9 cellular contexts compared by ENCODE assay signal in genomic region chr19:5967571-5967970, GRCh38. TPM values are rescaled to one million over a fixed set of nuclear protein-coding genes. Genes with fewer than 3 reads are reported as not detected.
DNase-seq lines count a peak whose midpoint lies in the region; ATAC-seq, FAIRE-seq and TF ChIP-seq lines count a peak whose summit lies in the region.
"Had no signal": no experiment of that assay in that cellular context is flagged by ENCODE, and none has a peak within 500 bp of the region (broad histone marks: within the 10 kb centered on the region; RNA-seq: fewer than 3 reads in every experiment).

No MANE protein-coding gene starts in this region.

- H3K27me3 Mint-ChIP-seq in stimulated activated naive CD8-positive, alpha-beta T cell treated with anti-CD3 and anti-CD28 coated beads, Interleukin-15, Interleukin-2, amounts not matched to agents 100 ng/mL and 50 ng/mL, for 24 hours = no peaks in the 10 kb centered on the region
- no peaks in the 10 kb centered on the region for H3K27me3 Mint-ChIP-seq in nephron (ENCODE audit: low read depth)

- H3K4me1 Mint-ChIP-seq in stimulated activated naive CD8-positive, alpha-beta T cell treated with anti-CD3 and anti-CD28 coated beads, Interleukin-15, Interleukin-2, amounts not matched to agents 100 ng/mL and 50 ng/mL, for 24 hours (ENCODE audit: low read depth) = peaks cover 91% of the 10 kb centered on the region
- peaks cover 49% of the 10 kb centered on the region for H3K4me1 Mint-ChIP-seq in nephron

- H3K27ac Mint-ChIP-seq in stimulated activated naive CD8-positive, alpha-beta T cell treated with anti-CD3 and anti-CD28 coated beads, Interleukin-15, Interleukin-2, amounts not matched to agents 100 ng/mL and 50 ng/mL, for 24 hours = peak overlapping the region; percentile 26
- H3K27ac Mint-ChIP-seq in nephron = peak overlapping the region; percentile 85 to 91 (median 90)

- no peak for FAIRE-seq in GM12892 (lab: Jason Lieb, UNC)

- no peaks in the 10 kb centered on the region for H3K9me3 Mint-ChIP-seq in stimulated activated naive CD8-positive, alpha-beta T cell treated with anti-CD3 and anti-CD28 coated beads, Interleukin-15, Interleukin-2, amounts not matched to agents 100 ng/mL and 50 ng/mL, for 24 hours
- no peaks in the 10 kb centered on the region for H3K9me3 Mint-ChIP-seq in nephron

- TF ChIP-seq CTCF in nephron (IDR thresholded peaks at IDR 0.05; ENCODE audit: unreplicated experiment in 3 of 3) = no peak

- no peak for ATAC-seq in stimulated activated naive CD8-positive, alpha-beta T cell treated with anti-CD3 and anti-CD28 coated beads, Interleukin-15, Interleukin-2, amounts not matched to agents 100 U/mL and 50 U/mL, for 24 hours

- TF ChIP-seq POLR2A in GM12892 (IDR thresholded peaks at IDR 0.05; ENCODE audit: low read depth, low read length) = no peak

- peak overlapping the region; percentile 98 for H3K27ac ChIP-seq in caudate nucleus (ENCODE audit: low read depth, low read length)
- H3K27ac ChIP-seq in effector memory CD4-positive, alpha-beta T cell (ENCODE audit: insufficient read depth, low read length, poor library complexity, severe bottlenecking) = no peak overlapping the region

- H3K4me3 Mint-ChIP-seq in stimulated activated naive CD8-positive, alpha-beta T cell treated with anti-CD3 and anti-CD28 coated beads, Interleukin-15, Interleukin-2, amounts not matched to agents 100 ng/mL and 50 ng/mL, for 24 hours = no peak overlapping the region
- H3K4me3 Mint-ChIP-seq in nephron = no peak overlapping the region

- no peaks in the 10 kb centered on the region for H3K9me3 ChIP-seq in effector memory CD4-positive, alpha-beta T cell (ENCODE audit: control insufficient read depth, low read length)

- peaks cover 44% of the 10 kb centered on the region for H3K4me1 ChIP-seq in effector memory CD4-positive, alpha-beta T cell (ENCODE audit: control insufficient read depth, insufficient read depth, low read length, poor library complexity, severe bottlenecking)

- peaks cover 6% of the 10 kb centered on the region for H3K36me3 ChIP-seq in effector memory CD4-positive, alpha-beta T cell (ENCODE audit: control insufficient read depth, insufficient read depth, low read length)

- no peaks in the 10 kb centered on the region for H3K27me3 ChIP-seq in effector memory CD4-positive, alpha-beta T cell (replicated peaks; ENCODE audit: control insufficient read depth, insufficient read depth, low read length, poor library complexity, severe bottlenecking)

- no peak for DNase-seq in stimulated activated naive CD8-positive, alpha-beta T cell treated with anti-CD3 and anti-CD28 coated beads, Interleukin-15, Interleukin-2, amounts not matched to agents 100 U/mL and 50 U/mL, for 24 hours
- DNase-seq in caudate nucleus (lab: John Stamatoyannopoulos, UW) (no peak), GM12892 (ENCODE audit: insufficient read length) (no peak), hepatic stellate cell (ENCODE audit: low spot score) (no peak), SKM-1 (lab: John Stamatoyannopoulos, UW; ENCODE audit: unreplicated experiment) (no peak)
- no peak for DNase-seq in effector memory CD4-positive, alpha-beta T cell
- DNase-seq: NCI-H524 treated with DMSO at 0.1 percent for 48 hours had no signal

- H3K36me3 Mint-ChIP-seq in stimulated activated naive CD8-positive, alpha-beta T cell treated with anti-CD3 and anti-CD28 coated beads, Interleukin-15, Interleukin-2, amounts not matched to agents 100 ng/mL and 50 ng/mL, for 24 hours (ENCODE audit: low read depth) = peaks cover 28% of the 10 kb centered on the region
- peaks cover 9% of the 10 kb centered on the region for H3K36me3 Mint-ChIP-seq in nephron (ENCODE audit: low read depth)

- no peak overlapping the region for H3K4me3 ChIP-seq in effector memory CD4-positive, alpha-beta T cell (ENCODE audit: insufficient read depth, low read depth, low read length, poor library complexity, severe bottlenecking)

RNA-seq across cellular contexts. Expression of gene RANBP3, which starts 10.4 kb away (rescaled TPM):
- 34.6 TPM for polyA plus RNA-seq in GM12892 (2012; ENCODE audit: missing spikeins)

RNA-seq across cellular contexts. Expression of gene CAPS, which starts 53.5 kb away (rescaled TPM):
- 2.0 TPM for polyA plus RNA-seq in GM12892 (2012; ENCODE audit: missing spikeins)
